ENCODE assay signal across 9 cellular contexts in the genomic region with DNA sequence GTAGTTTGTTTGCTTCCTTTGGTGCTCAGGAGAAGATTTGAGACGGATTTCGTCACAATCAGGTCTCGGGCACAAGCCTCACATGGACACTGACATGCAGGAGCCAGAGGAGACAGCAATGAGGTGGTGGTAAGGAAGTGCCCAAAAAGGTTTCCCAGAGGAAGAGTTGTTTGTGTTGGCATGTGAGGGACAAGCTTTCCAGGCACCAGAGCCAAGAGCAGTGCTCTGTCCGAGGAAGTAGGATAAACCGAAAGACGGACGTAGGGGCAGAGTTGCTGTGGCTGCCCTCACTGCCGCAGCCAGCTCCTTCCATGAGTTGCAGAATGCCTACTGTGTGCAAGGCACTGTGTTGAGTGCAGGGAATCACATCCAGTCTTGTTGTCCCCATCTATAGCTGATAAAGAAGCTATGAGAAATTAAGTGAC. TPM values are rescaled to one million over a fixed set of nuclear protein-coding genes. Genes with fewer than 3 reads are reported as not detected.
DNase-seq lines count a peak whose midpoint lies in the region; ATAC-seq and TF ChIP-seq lines count a peak whose summit lies in the region.
"Had no signal": no experiment of that assay in that cellular context is flagged by ENCODE, and none has a peak within 500 bp of the region (broad histone marks: within the 10 kb centered on the region; RNA-seq: fewer than 3 reads in every experiment).

No MANE protein-coding gene starts in this region.

- no peak overlapping the region for H2AFZ ChIP-seq in GM23248

- no peak for TF ChIP-seq CTCF in left ventricle myocardium inferior (IDR thresholded peaks at IDR 0.05; ENCODE audit: borderline replicate concordance)

- H3K9me3 ChIP-seq in GM23248 (ENCODE audit: low read depth) = no peaks in the 10 kb centered on the region
- H3K9me3 ChIP-seq in left ventricle myocardium inferior (replicated peaks) = no peaks in the 10 kb centered on the region

- peaks cover 46% of the 10 kb centered on the region for H3K79me2 ChIP-seq in GM23248 (ENCODE audit: insufficient read depth)

- H3K4me3 ChIP-seq in GM23248 (no peak overlapping the region), left ventricle myocardium inferior (peak overlapping the region; percentile 31)

- H3K36me3 Mint-ChIP-seq in activated CD8-positive, alpha-beta T cell treated with anti-CD3 and anti-CD28 coated beads, Interleukin-2, amount 10 ng/mL, durations not matched to agents 7 days and 5 days (ENCODE audit: low read depth) = peaks cover 63% of the 10 kb centered on the region

- POLR2A ChIA-PET in activated CD8-positive, alpha-beta T cell treated with anti-CD3 and anti-CD28 coated beads, Interleukin-2, amount 10 ng/mL, durations not matched to agents 7 days and 5 days (lab: Charles Lee) = interaction anchor here (0.6 to 3.5 kb wide), 10 partner anchors 12 to 193 kb away, joined by 3 to 19 read pairs (median 6); a partner anchor contains a TSS

- no peaks in the 10 kb centered on the region for H3K27me3 Mint-ChIP-seq in activated CD8-positive, alpha-beta T cell treated with anti-CD3 and anti-CD28 coated beads, Interleukin-2, amount 10 ng/mL, durations not matched to agents 7 days and 5 days (ENCODE audit: low read depth)

- H3K27ac ChIP-seq in GM23248 (peak overlapping the region; percentile 63), left ventricle myocardium inferior (replicated peaks) (peak overlapping the region; percentile 93)

- in situ Hi-C loops in GM23248 (cut with MboI) = no loop called here

- H3K9me3 Mint-ChIP-seq in activated CD8-positive, alpha-beta T cell treated with anti-CD3 and anti-CD28 coated beads, Interleukin-2, amount 10 ng/mL, durations not matched to agents 7 days and 5 days (ENCODE audit: insufficient read depth) = no peaks in the 10 kb centered on the region

- 89 to 91% methylated on average over 8 of the region's 8 CpGs for WGBS in GM23248 (ENCODE audit: low coverage in 1 of 2, low lambda C conversion rate in 2 of 2, missing lambda C conversion rate in 2 of 2), 2 experiments

- H4K20me1 ChIP-seq in GM23248 (ENCODE audit: insufficient read depth) = no peaks in the 10 kb centered on the region

- intact Hi-C loops in left ventricle myocardium inferior (cut with micrococcal nuclease) (loop anchor here (10.0 kb wide), 1 partner anchor 56 kb away; no protein-coding TSS in a partner anchor), sciatic nerve (cut with DNase I) (loop anchor here (5.0 kb wide), 2 partner anchors 44 to 89 kb away; no protein-coding TSS in a partner anchor)

- peaks cover 34% of the 10 kb centered on the region for H3K36me3 ChIP-seq in GM23248 (ENCODE audit: low read depth)
- H3K36me3 ChIP-seq in left ventricle myocardium inferior = peaks cover 17% of the 10 kb centered on the region

- peak overlapping the region; percentile 63 for H3K4me3 Mint-ChIP-seq in activated CD8-positive, alpha-beta T cell treated with anti-CD3 and anti-CD28 coated beads, Interleukin-2, amount 10 ng/mL, durations not matched to agents 7 days and 5 days

- H3K27ac Mint-ChIP-seq in activated CD8-positive, alpha-beta T cell treated with anti-CD3 and anti-CD28 coated beads, Interleukin-2, amount 10 ng/mL, durations not matched to agents 7 days and 5 days = peak overlapping the region; percentile 85

- no peaks in the 10 kb centered on the region for H3K27me3 ChIP-seq in GM23248 (replicated peaks; ENCODE audit: insufficient read depth)
- H3K27me3 ChIP-seq in left ventricle myocardium inferior (ENCODE audit: low read depth) = no peaks in the 10 kb centered on the region

- H3K4me1 ChIP-seq in GM23248 (ENCODE audit: insufficient read depth) = peaks cover 42% of the 10 kb centered on the region
- H3K4me1 ChIP-seq in left ventricle myocardium inferior = peaks cover 55% of the 10 kb centered on the region

- H3K9ac ChIP-seq in GM23248 = no peak overlapping the region

- H3K9me2 ChIP-seq in GM23248 (ENCODE audit: insufficient read depth) = no peaks in the 10 kb centered on the region

- CTCF ChIA-PET in activated CD8-positive, alpha-beta T cell treated with anti-CD3 and anti-CD28 coated beads, Interleukin-2, amount 10 ng/mL, durations not matched to agents 7 days and 5 days (lab: Charles Lee) = interaction anchor here (0.7 to 17.2 kb wide), 18 partner anchors 8 to 145 kb away, joined by 3 to 286 read pairs (median 6); a partner anchor contains a TSS

- H3K4me2 ChIP-seq in GM23248 (ENCODE audit: unreplicated experiment) = peak overlapping the region; percentile 47

- peaks cover 38% of the 10 kb centered on the region for H3F3A ChIP-seq in GM23248 (ENCODE audit: insufficient read depth)

- peaks cover 58% of the 10 kb centered on the region for H3K4me1 Mint-ChIP-seq in activated CD8-positive, alpha-beta T cell treated with anti-CD3 and anti-CD28 coated beads, Interleukin-2, amount 10 ng/mL, durations not matched to agents 7 days and 5 days (ENCODE audit: low read depth)

- ATAC-seq in activated CD8-positive, alpha-beta T cell treated with anti-CD3 and anti-CD28 coated beads, Interleukin-2, amount 10 ng/mL, durations not matched to agents 7 days and 5 days = no peak
- peak; percentile 38 for ATAC-seq in sciatic nerve
- no peak for ATAC-seq in GM21526 (IDR thresholded peaks at IDR 0.05; ENCODE audit: low FRiP score, unreplicated experiment)
- no peak for ATAC-seq in GM18519 (IDR thresholded peaks at IDR 0.05; ENCODE audit: low FRiP score, unreplicated experiment)

- DNase-seq in GM23248 (no peak), left ventricle myocardium inferior (no peak), sciatic nerve (ENCODE audit: low spot score) (no peak), A172 (ENCODE audit: low spot score) (no peak), NCI-H510A (lab: John Stamatoyannopoulos, UW) (no peak)
- no peak for DNase-seq in activated CD8-positive, alpha-beta T cell treated with anti-CD3 and anti-CD28 coated beads, Interleukin-2, amount 10 ng/mL, durations not matched to agents 7 days and 5 days
- DNase-seq: SIG-M5 had no signal

RNA-seq across cellular contexts. Expression of a gene that starts 27.7 kb away (rescaled TPM):
- total RNA-seq in GM23248 (2014; rRNA removed; shearing (Covaris generic)) = 132 and 177 TPM in 2 replicates
- polyA plus RNA-seq in GM23248 (2016; fragmentation: Nextera tagmentation; extraction: Ambion mirVana) = 143 and 154 TPM in 2 replicates
- total RNA-seq in activated CD8-positive, alpha-beta T cell treated with anti-CD3 and anti-CD28 coated beads, Interleukin-2, amount 10 ng/mL, durations not matched to agents 7 days and 5 days = 100 to 1,000 TPM; 165 to 175 TPM
- total RNA-seq in left ventricle myocardium inferior (42.5 TPM), sciatic nerve (41.8 TPM)
- total RNA-seq in A172 (2014; rRNA removed; shearing (Covaris generic)) = 179 and 185 TPM in 2 replicates

RNA-seq across cellular contexts. Expression of a gene that starts 44.8 kb away (rescaled TPM):
- 9.1 and 9.9 TPM in 2 replicates for total RNA-seq in GM23248 (2014; rRNA removed; shearing (Covaris generic))
- polyA plus RNA-seq in GM23248 (2016; fragmentation: Nextera tagmentation; extraction: Ambion mirVana) = 6.0 and 7.0 TPM in 2 replicates
- total RNA-seq in activated CD8-positive, alpha-beta T cell treated with anti-CD3 and anti-CD28 coated beads, Interleukin-2, amount 10 ng/mL, durations not matched to agents 7 days and 5 days = 100 to 1,000 TPM; 102 TPM
- 22.1 TPM for total RNA-seq in left ventricle myocardium inferior
- total RNA-seq in sciatic nerve = 50.4 TPM
- total RNA-seq in A172 (2014; rRNA removed; shearing (Covaris generic)) = 10.1 and 13.1 TPM in 2 replicates
